Comparison of ENCODE assay signal across 2 cellular contexts in the genomic region with DNA sequence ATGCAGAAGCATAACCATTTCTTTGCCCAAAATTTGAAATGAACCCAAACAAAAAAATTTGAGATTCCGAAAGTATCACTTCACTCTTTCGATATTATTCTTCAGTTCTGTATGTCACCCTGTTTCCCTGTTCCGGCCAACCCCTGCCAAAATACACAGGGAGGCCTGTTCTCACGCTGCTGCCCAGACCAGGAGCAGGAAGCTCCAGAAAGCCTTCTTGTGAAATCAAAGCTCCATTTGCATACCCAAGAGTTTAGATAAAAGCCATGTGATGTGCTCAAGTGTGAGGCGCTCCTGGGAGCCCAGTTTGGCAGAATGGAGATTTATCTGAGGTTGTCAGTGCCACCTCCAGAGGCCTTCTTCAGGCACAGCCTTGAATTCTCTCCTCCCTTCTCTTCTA.
TF ChIP-seq lines count a peak whose summit lies in the region.

No MANE protein-coding gene starts in this region.

TF ChIP-seq in HEK293, 187 proteins besides CTCF, POLR2A, EP300 and RAD21:
- TF ChIP-seq, protein P1, sequence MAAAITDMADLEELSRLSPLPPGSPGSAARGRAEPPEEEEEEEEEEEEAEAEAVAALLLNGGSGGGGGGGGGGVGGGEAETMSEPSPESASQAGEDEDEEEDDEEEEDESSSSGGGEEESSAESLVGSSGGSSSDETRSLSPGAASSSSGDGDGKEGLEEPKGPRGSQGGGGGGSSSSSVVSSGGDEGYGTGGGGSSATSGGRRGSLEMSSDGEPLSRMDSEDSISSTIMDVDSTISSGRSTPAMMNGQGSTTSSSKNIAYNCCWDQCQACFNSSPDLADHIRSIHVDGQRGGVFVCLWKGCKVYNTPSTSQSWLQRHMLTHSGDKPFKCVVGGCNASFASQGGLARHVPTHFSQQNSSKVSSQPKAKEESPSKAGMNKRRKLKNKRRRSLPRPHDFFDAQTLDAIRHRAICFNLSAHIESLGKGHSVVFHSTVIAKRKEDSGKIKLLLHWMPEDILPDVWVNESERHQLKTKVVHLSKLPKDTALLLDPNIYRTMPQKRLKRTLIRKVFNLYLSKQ (tag by site-specific recombination; IDR thresholded peaks at IDR 0.05; ENCODE audit: borderline replicate concordance), result no peak
- TF ChIP-seq TRIM28 (IDR thresholded peaks at IDR 0.05; ENCODE audit: borderline replicate concordance, low read length), result no peak
- TF ChIP-seq TCF7L2 (IDR thresholded peaks at IDR 0.05; ENCODE audit: borderline replicate concordance, low read depth, low read length), result no peak
- TF ChIP-seq, protein P2, sequence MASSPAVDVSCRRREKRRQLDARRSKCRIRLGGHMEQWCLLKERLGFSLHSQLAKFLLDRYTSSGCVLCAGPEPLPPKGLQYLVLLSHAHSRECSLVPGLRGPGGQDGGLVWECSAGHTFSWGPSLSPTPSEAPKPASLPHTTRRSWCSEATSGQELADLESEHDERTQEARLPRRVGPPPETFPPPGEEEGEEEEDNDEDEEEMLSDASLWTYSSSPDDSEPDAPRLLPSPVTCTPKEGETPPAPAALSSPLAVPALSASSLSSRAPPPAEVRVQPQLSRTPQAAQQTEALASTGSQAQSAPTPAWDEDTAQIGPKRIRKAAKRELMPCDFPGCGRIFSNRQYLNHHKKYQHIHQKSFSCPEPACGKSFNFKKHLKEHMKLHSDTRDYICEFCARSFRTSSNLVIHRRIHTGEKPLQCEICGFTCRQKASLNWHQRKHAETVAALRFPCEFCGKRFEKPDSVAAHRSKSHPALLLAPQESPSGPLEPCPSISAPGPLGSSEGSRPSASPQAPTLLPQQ (tag by site-specific recombination; IDR thresholded peaks at IDR 0.05), result no peak
- no peak for TF ChIP-seq INSM2 (tag by site-specific recombination; IDR thresholded peaks at IDR 0.05)
- TF ChIP-seq ZNF157 (tag by site-specific recombination; IDR thresholded peaks at IDR 0.05), result 0 out of 2 replicates have a peak, but pooled peaks have one; percentile 28
- no peak for TF ChIP-seq ZNF426 (tag by site-specific recombination; IDR thresholded peaks at IDR 0.05)
- TF ChIP-seq, protein P3, sequence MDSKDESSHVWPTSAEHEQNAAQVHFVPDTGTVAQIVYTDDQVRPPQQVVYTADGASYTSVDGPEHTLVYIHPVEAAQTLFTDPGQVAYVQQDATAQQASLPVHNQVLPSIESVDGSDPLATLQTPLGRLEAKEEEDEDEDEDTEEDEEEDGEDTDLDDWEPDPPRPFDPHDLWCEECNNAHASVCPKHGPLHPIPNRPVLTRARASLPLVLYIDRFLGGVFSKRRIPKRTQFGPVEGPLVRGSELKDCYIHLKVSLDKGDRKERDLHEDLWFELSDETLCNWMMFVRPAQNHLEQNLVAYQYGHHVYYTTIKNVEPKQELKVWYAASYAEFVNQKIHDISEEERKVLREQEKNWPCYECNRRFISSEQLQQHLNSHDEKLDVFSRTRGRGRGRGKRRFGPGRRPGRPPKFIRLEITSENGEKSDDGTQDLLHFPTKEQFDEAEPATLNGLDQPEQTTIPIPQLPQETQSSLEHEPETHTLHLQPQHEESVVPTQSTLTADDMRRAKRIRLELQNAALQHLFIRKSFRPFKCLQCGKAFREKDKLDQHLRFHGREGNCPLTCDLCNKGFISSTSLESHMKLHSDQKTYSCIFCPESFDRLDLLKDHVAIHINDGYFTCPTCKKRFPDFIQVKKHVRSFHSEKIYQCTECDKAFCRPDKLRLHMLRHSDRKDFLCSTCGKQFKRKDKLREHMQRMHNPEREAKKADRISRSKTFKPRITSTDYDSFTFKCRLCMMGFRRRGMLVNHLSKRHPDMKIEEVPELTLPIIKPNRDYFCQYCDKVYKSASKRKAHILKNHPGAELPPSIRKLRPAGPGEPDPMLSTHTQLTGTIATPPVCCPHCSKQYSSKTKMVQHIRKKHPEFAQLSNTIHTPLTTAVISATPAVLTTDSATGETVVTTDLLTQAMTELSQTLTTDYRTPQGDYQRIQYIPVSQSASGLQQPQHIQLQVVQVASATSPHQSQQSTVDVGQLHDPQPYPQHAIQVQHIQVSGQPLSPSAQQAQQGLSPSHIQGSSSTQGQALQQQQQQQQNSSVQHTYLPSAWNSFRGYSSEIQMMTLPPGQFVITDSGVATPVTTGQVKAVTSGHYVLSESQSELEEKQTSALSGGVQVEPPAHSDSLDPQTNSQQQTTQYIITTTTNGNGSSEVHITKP (tag by site-specific recombination; IDR thresholded peaks at IDR 0.05), result peak; percentile 81
- TF ChIP-seq SP2 (tag by site-specific recombination; IDR thresholded peaks at IDR 0.05), result no peak
- no peak for TF ChIP-seq ZNF792 (tag by site-specific recombination; IDR thresholded peaks at IDR 0.05)
- no peak for TF ChIP-seq ZNF433 (tag by site-specific recombination; IDR thresholded peaks at IDR 0.05; ENCODE audit: low read depth)

TF ChIP-seq in SK-N-SH, 30 proteins besides CTCF, POLR2A, EP300 and RAD21 (continued from another document):
- TF ChIP-seq USF2 (IDR thresholded peaks at IDR 0.05; ENCODE audit: borderline replicate concordance, low read depth, low read length) (no peak), GABPA (IDR thresholded peaks at IDR 0.05; ENCODE audit: low read depth) (no peak)
- TF ChIP-seq, protein P4, sequence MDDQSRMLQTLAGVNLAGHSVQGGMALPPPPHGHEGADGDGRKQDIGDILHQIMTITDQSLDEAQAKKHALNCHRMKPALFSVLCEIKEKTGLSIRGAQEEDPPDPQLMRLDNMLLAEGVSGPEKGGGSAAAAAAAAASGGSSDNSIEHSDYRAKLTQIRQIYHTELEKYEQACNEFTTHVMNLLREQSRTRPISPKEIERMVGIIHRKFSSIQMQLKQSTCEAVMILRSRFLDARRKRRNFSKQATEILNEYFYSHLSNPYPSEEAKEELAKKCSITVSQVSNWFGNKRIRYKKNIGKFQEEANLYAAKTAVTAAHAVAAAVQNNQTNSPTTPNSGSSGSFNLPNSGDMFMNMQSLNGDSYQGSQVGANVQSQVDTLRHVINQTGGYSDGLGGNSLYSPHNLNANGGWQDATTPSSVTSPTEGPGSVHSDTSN (IDR thresholded peaks at IDR 0.05), result no peak
